ENCODE assay signal across 21 cellular contexts in genomic region chr12:27178251-27178650, GRCh38.
DNase-seq lines count a peak whose midpoint lies in the region; ATAC-seq, FAIRE-seq and TF ChIP-seq lines count a peak whose summit lies in the region.
"Had no signal": no experiment of that assay in that cellular context is flagged by ENCODE, and none has a peak within 500 bp of the region (broad histone marks: within the 10 kb centered on the region; RNA-seq: fewer than 3 reads in every experiment).

No MANE protein-coding gene starts in this region.

- H3K4me3 ChIP-seq in fibroblast of the aortic adventitia (ENCODE audit: low read depth, low read length), result no peak overlapping the region
- H3K4me3 ChIP-seq: body of pancreas, colonic mucosa, thyroid gland had no signal

- no peak for TF ChIP-seq POLR2A in GM12892 (IDR thresholded peaks at IDR 0.05; ENCODE audit: low read depth, low read length)

- H3K27me3 Mint-ChIP-seq in activated naive CD8-positive, alpha-beta T cell treated with anti-CD3 and anti-CD28 coated beads, Interleukin-2, amount 50 U/mL, for 24 hours, result no peaks in the 10 kb centered on the region
- no peaks in the 10 kb centered on the region for H3K27me3 Mint-ChIP-seq in activated naive CD8-positive, alpha-beta T cell treated with anti-CD3 and anti-CD28 coated beads for 36 hours
- no peaks in the 10 kb centered on the region for H3K27me3 Mint-ChIP-seq in activated T-helper 1 cell treated with anti-CD3 and anti-CD28 coated beads, Interleukin-12 subunit alpha, Interleukin-12 subunit beta, Interleukin-2, Interleukin-4 antibody, amounts not matched to agents 30 ng/mL and 10 ng/mL and 1 ng/mL, durations not matched to agents 14 hours and 24 hours and 36 hours (ENCODE audit: insufficient read depth)
- no peaks in the 10 kb centered on the region for H3K27me3 Mint-ChIP-seq in stimulated activated memory B cell treated with anti-CD40 and anti-IgM and Interleukin-4, amounts not matched to agents 10 μg/mL and 1 μg/mL and 100 μg/mL, for 72 hours

- no peak overlapping the region for H3K4me3 Mint-ChIP-seq in activated naive CD8-positive, alpha-beta T cell treated with anti-CD3 and anti-CD28 coated beads, Interleukin-2, amount 50 U/mL, for 24 hours
- no peak overlapping the region for H3K4me3 Mint-ChIP-seq in activated naive CD8-positive, alpha-beta T cell treated with anti-CD3 and anti-CD28 coated beads for 36 hours
- no peak overlapping the region for H3K4me3 Mint-ChIP-seq in activated T-helper 1 cell treated with anti-CD3 and anti-CD28 coated beads, Interleukin-12 subunit alpha, Interleukin-12 subunit beta, Interleukin-2, Interleukin-4 antibody, amounts not matched to agents 30 ng/mL and 10 ng/mL and 1 ng/mL, durations not matched to agents 14 hours and 24 hours and 36 hours
- no peak overlapping the region for H3K4me3 Mint-ChIP-seq in stimulated activated memory B cell treated with anti-CD40 and anti-IgM and Interleukin-4, amounts not matched to agents 10 μg/mL and 1 μg/mL and 100 μg/mL, for 72 hours
- H3K4me3 Mint-ChIP-seq: activated naive CD4-positive, alpha-beta T cell treated with anti-CD3 and anti-CD28 coated beads for 36 hours; immature natural killer cell had no signal

- TF ChIP-seq CTCF in fibroblast of the aortic adventitia (IDR thresholded peaks at IDR 0.05; ENCODE audit: insufficient read depth, low read length), result no peak

- H3K36me3 Mint-ChIP-seq in activated naive CD8-positive, alpha-beta T cell treated with anti-CD3 and anti-CD28 coated beads, Interleukin-2, amount 50 U/mL, for 24 hours (ENCODE audit: low read depth), result no peaks in the 10 kb centered on the region
- H3K36me3 Mint-ChIP-seq in activated naive CD8-positive, alpha-beta T cell treated with anti-CD3 and anti-CD28 coated beads for 36 hours, result peaks cover 3% of the 10 kb centered on the region
- H3K36me3 Mint-ChIP-seq in activated T-helper 1 cell treated with anti-CD3 and anti-CD28 coated beads, Interleukin-12 subunit alpha, Interleukin-12 subunit beta, Interleukin-2, Interleukin-4 antibody, amounts not matched to agents 30 ng/mL and 10 ng/mL and 1 ng/mL, durations not matched to agents 14 hours and 24 hours and 36 hours (ENCODE audit: low read depth), result no peaks in the 10 kb centered on the region
- peaks cover 1% of the 10 kb centered on the region for H3K36me3 Mint-ChIP-seq in stimulated activated memory B cell treated with anti-CD40 and anti-IgM and Interleukin-4, amounts not matched to agents 10 μg/mL and 1 μg/mL and 100 μg/mL, for 72 hours

- peaks cover 51% of the 10 kb centered on the region for H3K4me1 Mint-ChIP-seq in activated naive CD8-positive, alpha-beta T cell treated with anti-CD3 and anti-CD28 coated beads, Interleukin-2, amount 50 U/mL, for 24 hours
- peaks cover 34% of the 10 kb centered on the region for H3K4me1 Mint-ChIP-seq in activated naive CD8-positive, alpha-beta T cell treated with anti-CD3 and anti-CD28 coated beads for 36 hours
- peaks cover 47% of the 10 kb centered on the region for H3K4me1 Mint-ChIP-seq in activated T-helper 1 cell treated with anti-CD3 and anti-CD28 coated beads, Interleukin-12 subunit alpha, Interleukin-12 subunit beta, Interleukin-2, Interleukin-4 antibody, amounts not matched to agents 30 ng/mL and 10 ng/mL and 1 ng/mL, durations not matched to agents 14 hours and 24 hours and 36 hours (ENCODE audit: low read depth)
- peaks cover 26% of the 10 kb centered on the region for H3K4me1 Mint-ChIP-seq in stimulated activated memory B cell treated with anti-CD40 and anti-IgM and Interleukin-4, amounts not matched to agents 10 μg/mL and 1 μg/mL and 100 μg/mL, for 72 hours
- H3K4me1 Mint-ChIP-seq: immature natural killer cell had no signal

- no peak for FAIRE-seq in GM12892 (lab: Jason Lieb, UNC)
- FAIRE-seq: G401.6 had no signal

- intact Hi-C loops in activated T-helper 1 cell treated with anti-CD3 and anti-CD28 coated beads, Interleukin-12 subunit alpha, Interleukin-12 subunit beta, Interleukin-2, Interleukin-4 antibody, amounts not matched to agents 30 ng/mL and 10 ng/mL and 1 ng/mL, durations not matched to agents 14 hours and 24 hours and 36 hours (cut with micrococcal nuclease), result loop anchor here (2.0 to 5.0 kb wide), 3 partner anchors 35 to 284 kb away; no protein-coding TSS in a partner anchor
- intact Hi-C loops in posterior cingulate gyrus (cut with DNase I), result no loop called here

- DNase-seq in activated naive CD8-positive, alpha-beta T cell treated with anti-CD3 and anti-CD28 coated beads, Interleukin-2, amount 50 U/mL, for 24 hours, result no peak
- no peak for DNase-seq in activated naive CD8-positive, alpha-beta T cell treated with anti-CD3 and anti-CD28 coated beads for 36 hours
- DNase-seq in activated T-helper 1 cell treated with anti-CD3 and anti-CD28 coated beads, Interleukin-12 subunit alpha, Interleukin-12 subunit beta, Interleukin-2, Interleukin-4 antibody, amounts not matched to agents 30 ng/mL and 10 ng/mL and 1 ng/mL, durations not matched to agents 14 hours and 24 hours and 36 hours (ENCODE audit: low spot score), result no peak
- DNase-seq in fibroblast of the aortic adventitia (ENCODE audit: low read depth) (peak; percentile 13), posterior cingulate gyrus (no peak), GM12892 (ENCODE audit: insufficient read length) (no peak), medulla oblongata (ENCODE audit: extremely low spot score) (no peak)
- DNase-seq: activated CD4-positive, alpha-beta T cell treated with anti-CD3 and anti-CD28 coated beads for 4 hours; activated naive CD4-positive, alpha-beta T cell treated with anti-CD3 and anti-CD28 coated beads for 36 hours; body of pancreas; colonic mucosa; DMS153; immature natural killer cell; NCI-H1436; NCI-H524; retina; Right ventricle myocardium superior; stimulated activated CD4-positive, alpha-beta T cell treated with anti-CD3 and anti-CD28 coated beads, Interleukin-15, amount 100 ng/mL, for 24 hours; thyroid gland had no signal

- no peaks in the 10 kb centered on the region for H3K9me3 Mint-ChIP-seq in activated naive CD8-positive, alpha-beta T cell treated with anti-CD3 and anti-CD28 coated beads, Interleukin-2, amount 50 U/mL, for 24 hours
- H3K9me3 Mint-ChIP-seq in activated naive CD8-positive, alpha-beta T cell treated with anti-CD3 and anti-CD28 coated beads for 36 hours, result peaks cover under 1% of the 10 kb centered on the region
- no peaks in the 10 kb centered on the region for H3K9me3 Mint-ChIP-seq in activated T-helper 1 cell treated with anti-CD3 and anti-CD28 coated beads, Interleukin-12 subunit alpha, Interleukin-12 subunit beta, Interleukin-2, Interleukin-4 antibody, amounts not matched to agents 30 ng/mL and 10 ng/mL and 1 ng/mL, durations not matched to agents 14 hours and 24 hours and 36 hours
- H3K9me3 Mint-ChIP-seq in stimulated activated memory B cell treated with anti-CD40 and anti-IgM and Interleukin-4, amounts not matched to agents 10 μg/mL and 1 μg/mL and 100 μg/mL, for 72 hours, result no peaks in the 10 kb centered on the region
- H3K9me3 Mint-ChIP-seq: activated naive CD4-positive, alpha-beta T cell treated with anti-CD3 and anti-CD28 coated beads for 36 hours; immature natural killer cell had no signal

- peak overlapping the region; percentile 87 for H3K27ac Mint-ChIP-seq in activated naive CD8-positive, alpha-beta T cell treated with anti-CD3 and anti-CD28 coated beads, Interleukin-2, amount 50 U/mL, for 24 hours
- no peak overlapping the region for H3K27ac Mint-ChIP-seq in activated naive CD8-positive, alpha-beta T cell treated with anti-CD3 and anti-CD28 coated beads for 36 hours
- peak overlapping the region; percentile 5 for H3K27ac Mint-ChIP-seq in activated T-helper 1 cell treated with anti-CD3 and anti-CD28 coated beads, Interleukin-12 subunit alpha, Interleukin-12 subunit beta, Interleukin-2, Interleukin-4 antibody, amounts not matched to agents 30 ng/mL and 10 ng/mL and 1 ng/mL, durations not matched to agents 14 hours and 24 hours and 36 hours
- H3K27ac Mint-ChIP-seq in stimulated activated memory B cell treated with anti-CD40 and anti-IgM and Interleukin-4, amounts not matched to agents 10 μg/mL and 1 μg/mL and 100 μg/mL, for 72 hours, result peak overlapping the region; percentile 75
- H3K27ac Mint-ChIP-seq: immature natural killer cell had no signal

- ATAC-seq in activated naive CD8-positive, alpha-beta T cell treated with anti-CD3 and anti-CD28 coated beads, Interleukin-2, amount 50 U/mL, for 24 hours, result no peak
- ATAC-seq in stimulated activated memory B cell treated with anti-CD40 and anti-IgM and Interleukin-4, amounts not matched to agents 10 μg/mL and 1 μg/mL and 100 μg/mL, for 72 hours, result no peak
- ATAC-seq: body of pancreas had no signal
